In the genomic region with DNA sequence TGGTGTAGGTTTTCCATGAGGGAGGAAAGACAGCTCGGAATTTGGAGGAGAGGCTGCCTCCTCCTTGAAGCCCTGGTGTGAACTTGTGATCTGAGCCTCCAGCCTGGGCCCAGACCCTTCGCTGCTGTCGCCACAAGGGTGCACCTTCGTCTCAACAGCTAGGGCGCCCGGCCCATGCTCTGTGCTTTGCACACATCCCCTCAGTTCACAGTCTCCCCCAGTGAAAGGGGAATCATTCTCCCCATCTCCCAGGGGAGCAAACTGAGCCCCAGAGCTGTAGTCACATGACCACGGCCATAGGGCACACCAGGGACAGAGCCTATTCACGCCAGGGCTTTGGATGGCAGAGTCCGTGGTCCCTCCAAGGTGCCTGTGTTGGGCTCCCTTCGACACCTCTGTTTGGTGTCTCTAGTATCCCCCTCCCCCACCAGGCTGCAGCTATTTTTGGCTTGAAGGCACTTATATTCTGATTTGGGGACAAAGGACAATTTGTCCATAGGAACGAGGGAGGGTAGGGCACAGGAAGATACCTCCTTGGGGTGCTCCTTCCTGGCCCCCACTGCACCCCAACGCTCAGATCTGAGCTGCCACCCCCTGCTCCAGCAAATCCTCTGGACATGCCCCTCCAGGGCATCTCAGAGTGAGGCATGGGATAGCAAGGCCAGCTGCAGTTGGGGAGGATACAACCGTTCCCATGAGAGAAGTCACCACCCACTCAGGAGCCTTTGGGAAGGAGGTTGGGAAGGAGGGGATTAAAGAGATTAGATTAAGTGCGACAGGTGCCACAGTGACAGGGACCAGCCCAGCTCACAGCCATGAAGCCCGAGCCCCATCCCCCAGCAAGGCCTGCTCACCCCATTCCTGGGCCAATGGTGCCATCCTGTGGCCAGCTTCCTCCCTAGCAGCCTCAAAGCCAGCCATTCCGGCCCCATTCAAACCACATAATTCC, we compare ENCODE assay signal across 1 cellular context.
TF ChIP-seq lines count a peak whose summit lies in the region.

No MANE protein-coding gene starts in this region.

TF ChIP-seq in IMR-90, 13 proteins besides CTCF, POLR2A, EP300 and RAD21:
- TF ChIP-seq SMC3 (IDR thresholded peaks at IDR 0.05; ENCODE audit: low read depth, low read length): peak; percentile 89
- TF ChIP-seq RCOR1 (IDR thresholded peaks at IDR 0.05; ENCODE audit: insufficient replicate concordance, low read length): peak; percentile 33
- TF ChIP-seq, protein P1, sequence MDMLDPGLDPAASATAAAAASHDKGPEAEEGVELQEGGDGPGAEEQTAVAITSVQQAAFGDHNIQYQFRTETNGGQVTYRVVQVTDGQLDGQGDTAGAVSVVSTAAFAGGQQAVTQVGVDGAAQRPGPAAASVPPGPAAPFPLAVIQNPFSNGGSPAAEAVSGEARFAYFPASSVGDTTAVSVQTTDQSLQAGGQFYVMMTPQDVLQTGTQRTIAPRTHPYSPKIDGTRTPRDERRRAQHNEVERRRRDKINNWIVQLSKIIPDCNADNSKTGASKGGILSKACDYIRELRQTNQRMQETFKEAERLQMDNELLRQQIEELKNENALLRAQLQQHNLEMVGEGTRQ (IDR thresholded peaks at IDR 0.05; ENCODE audit: low read depth, low read length): no peak
- TF ChIP-seq MAZ (IDR thresholded peaks at IDR 0.05; ENCODE audit: borderline replicate concordance, low read depth, low read length): peak; percentile 30; the same call in 1 of the 2 replicates
